In the genomic region with DNA sequence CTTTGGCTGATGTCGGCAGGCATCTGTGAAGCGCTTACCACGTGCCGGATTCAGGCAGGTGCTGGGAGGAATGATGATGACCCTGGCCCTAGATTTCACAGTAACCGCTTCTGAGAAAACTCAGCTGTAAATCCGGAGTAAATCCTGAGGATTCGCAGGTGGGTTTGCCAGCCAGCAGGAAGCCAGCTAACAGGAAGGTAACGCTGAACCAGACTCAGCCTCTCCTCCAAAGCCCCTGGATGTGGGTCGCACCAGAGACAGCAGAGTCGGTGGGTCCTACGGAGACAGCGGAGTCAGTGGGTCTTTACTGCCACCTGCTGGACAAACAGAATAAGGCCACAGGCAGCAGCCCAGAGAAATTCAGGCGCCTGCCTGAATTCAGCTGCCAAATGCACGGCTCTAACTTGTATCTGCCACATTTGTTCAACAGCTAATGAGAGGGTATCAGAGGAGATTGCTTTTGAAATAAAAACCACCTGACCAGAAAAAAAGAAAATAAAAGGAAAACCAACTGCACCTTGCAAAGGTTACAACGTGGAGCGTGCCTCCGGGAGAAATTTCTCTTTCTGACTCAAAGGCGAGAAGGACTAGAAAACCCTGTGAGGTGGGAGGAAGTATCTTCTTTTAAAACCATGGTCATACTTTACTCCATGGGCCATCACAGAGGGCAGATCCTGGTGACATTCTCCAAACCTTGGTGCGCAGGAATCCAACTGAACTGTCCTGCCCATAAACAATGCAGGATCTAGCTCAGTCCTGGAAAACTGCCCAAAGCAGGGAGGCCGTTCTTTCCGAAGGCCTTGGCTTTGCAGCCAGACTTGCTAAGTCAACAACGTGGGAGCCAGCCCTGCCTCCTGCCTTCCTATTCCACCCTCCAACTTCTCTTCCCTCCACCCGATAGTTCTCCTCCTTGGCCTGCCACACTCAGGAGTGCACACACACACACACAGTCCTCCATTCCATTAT, we compare ENCODE assay signal across 8 cellular contexts. TPM values are rescaled to one million over a fixed set of nuclear protein-coding genes. Genes with fewer than 3 reads are reported as not detected.
DNase-seq lines count a peak whose midpoint lies in the region; ATAC-seq and TF ChIP-seq lines count a peak whose summit lies in the region.

No MANE protein-coding gene starts in this region.

- H2AFZ ChIP-seq in GM23338: peak overlapping the region; percentile 92

- POLR2A ChIA-PET in AG04449 (lab: Yijun Ruan, JAX): interaction anchor here (1.0 to 1.6 kb wide), 4 partner anchors 54 to 284 kb away, joined by 3 to 4 read pairs (median 3); no protein-coding TSS in a partner anchor

- no peaks in the 10 kb centered on the region for H3K36me3 Mint-ChIP-seq in GM23338 (ENCODE audit: low read depth)
- H3K36me3 Mint-ChIP-seq in activated CD4-positive, alpha-beta T cell treated with anti-CD3 and anti-CD28 coated beads, Interleukin-2, amount 10 ng/mL, durations not matched to agents 24 days and 14 days (ENCODE audit: low read depth): no peaks in the 10 kb centered on the region

- peak overlapping the region; percentile 28; the same call in 1 of the 2 replicates for H3K4me2 ChIP-seq in GM23338

- H3K4me3 ChIP-seq in AG04449 (ENCODE audit: low read depth, low read length): no peak overlapping the region; the same call in none of the 2 replicates
- no peak overlapping the region for H3K4me3 ChIP-seq in GM23338
- H3K4me3 ChIP-seq in left lung: no peak overlapping the region

- no peaks in the 10 kb centered on the region for H3K9me2 ChIP-seq in GM23338 (ENCODE audit: insufficient read depth)

- intact Hi-C loops in activated CD4-positive, alpha-beta T cell treated with anti-CD3 and anti-CD28 coated beads, Interleukin-2, amount 10 ng/mL, durations not matched to agents 24 days and 14 days (cut with micrococcal nuclease): loop anchor here (2.0 kb wide), 2 partner anchors 284 to 406 kb away; no protein-coding TSS in a partner anchor
- intact Hi-C loops in left lung (cut with DNase I): loop anchor here (10.0 kb wide), 1 partner anchor 288 kb away; no protein-coding TSS in a partner anchor

- 0 out of 2 replicates have a peak, but pooled peaks cover 5% of the 10 kb centered on the region for H3F3A ChIP-seq in GM23338 (replicated peaks; ENCODE audit: low read depth)

- no peaks in the 10 kb centered on the region for H3K9me3 ChIP-seq in left lung

- no peak overlapping the region for H3K4me3 Mint-ChIP-seq in GM23338
- no peak overlapping the region for H3K4me3 Mint-ChIP-seq in activated CD4-positive, alpha-beta T cell treated with anti-CD3 and anti-CD28 coated beads, Interleukin-2, amount 10 ng/mL, durations not matched to agents 24 days and 14 days

- peak; percentile 83 for TF ChIP-seq CTCF in AG04449 (IDR thresholded peaks at IDR 0.05; ENCODE audit: insufficient read depth, low read length, missing control alignments)
- TF ChIP-seq CTCF in GM23338 (conservative IDR thresholded peaks at IDR 0.05; ENCODE audit: low read depth in 2 of 2): peak; percentile 90 to 96
- peak; percentile 95 for TF ChIP-seq CTCF in left lung (IDR thresholded peaks at IDR 0.05)

- no peak overlapping the region for H3K27ac ChIP-seq in GM23338 (ENCODE audit: low read depth)
- H3K27ac ChIP-seq in left lung: no peak overlapping the region

- DNase-seq in AG04449 (ENCODE audit: low read depth, low spot score): no peak
- DNase-seq in GM23338 (ENCODE audit: low spot score): peak; percentile 93
- peak; percentile 48 for DNase-seq in NCI-H510A (lab: John Stamatoyannopoulos, UW)
- peak; percentile 90 for DNase-seq in activated CD4-positive, alpha-beta T cell treated with anti-CD3 and anti-CD28 coated beads, Interleukin-2, amount 10 ng/mL, durations not matched to agents 24 days and 14 days
- peak; percentile 87 for DNase-seq in dermis blood vessel endothelial cell
- peak in 1 of 2 donors; percentile 60 for DNase-seq in left lung
- peak; percentile 44 for DNase-seq in stimulated activated CD4-positive, alpha-beta T cell treated with anti-CD3 and anti-CD28 coated beads, Interleukin-2, amount 100 ng/mL, for 4 hours (ENCODE audit: low read depth)

- H3K27me3 Mint-ChIP-seq in GM23338 (ENCODE audit: insufficient read depth, low read depth, poor library complexity): peaks cover 7% of the 10 kb centered on the region
- peaks cover 15% of the 10 kb centered on the region for H3K27me3 Mint-ChIP-seq in activated CD4-positive, alpha-beta T cell treated with anti-CD3 and anti-CD28 coated beads, Interleukin-2, amount 10 ng/mL, durations not matched to agents 24 days and 14 days

- H4K20me1 ChIP-seq in GM23338 (replicated peaks; ENCODE audit: insufficient read depth): no peaks in the 10 kb centered on the region

- H3K4me1 Mint-ChIP-seq in GM23338: no peaks in the 10 kb centered on the region
- no peaks in the 10 kb centered on the region for H3K4me1 Mint-ChIP-seq in activated CD4-positive, alpha-beta T cell treated with anti-CD3 and anti-CD28 coated beads, Interleukin-2, amount 10 ng/mL, durations not matched to agents 24 days and 14 days

- ATAC-seq in GM23338: peak; percentile 99
- ATAC-seq in left lung: peak; percentile 97
- no peak for ATAC-seq in GM21423 (IDR thresholded peaks at IDR 0.05; ENCODE audit: unreplicated experiment)

- no peaks in the 10 kb centered on the region for H3K9me3 Mint-ChIP-seq in GM23338
- H3K9me3 Mint-ChIP-seq in activated CD4-positive, alpha-beta T cell treated with anti-CD3 and anti-CD28 coated beads, Interleukin-2, amount 10 ng/mL, durations not matched to agents 24 days and 14 days: no peaks in the 10 kb centered on the region

- H3K27me3 ChIP-seq in GM23338 (ENCODE audit: insufficient read depth) (no peaks in the 10 kb centered on the region), left lung (peaks cover 0 to 6% of the 10 kb centered on the region in 2 donors)

- H3K27ac Mint-ChIP-seq in GM23338: no peak overlapping the region
- no peak overlapping the region for H3K27ac Mint-ChIP-seq in activated CD4-positive, alpha-beta T cell treated with anti-CD3 and anti-CD28 coated beads, Interleukin-2, amount 10 ng/mL, durations not matched to agents 24 days and 14 days

- no peaks in the 10 kb centered on the region for H3K36me3 ChIP-seq in GM23338 (ENCODE audit: insufficient read depth)
- no peaks in the 10 kb centered on the region for H3K36me3 ChIP-seq in left lung

- CTCF ChIA-PET in AG04449 (lab: Yijun Ruan, JAX): interaction anchor here (0.6 to 8.5 kb wide), 55 partner anchors 9 to 454 kb away, joined by 3 to 200 read pairs (median 5); partner anchors contain the start of genes COPRS and UTP6

- no peaks in the 10 kb centered on the region for H3K79me2 ChIP-seq in GM23338 (replicated peaks; ENCODE audit: insufficient read depth)

- H3K4me1 ChIP-seq in GM23338 (ENCODE audit: insufficient read depth) (no peaks in the 10 kb centered on the region), left lung (peaks cover 10 to 11% of the 10 kb centered on the region in 2 donors)

TF ChIP-seq in GM23338, 12 proteins besides CTCF, POLR2A, EP300 and RAD21:
- TF ChIP-seq ZNF114 (CRISPR knock-in tag; IDR thresholded peaks at IDR 0.05) (0 out of 2 replicates have a peak, but pooled peaks have one; percentile 12), EZH2phosphoT487 (IDR thresholded peaks at IDR 0.05; ENCODE audit: unreplicated experiment) (no peak)

RNA-seq across cellular contexts. Expression of gene COPRS, which starts 16.3 kb away (rescaled TPM):
- 50.9 and 51.5 TPM in 2 replicates for total RNA-seq in GM23338 (2014; rRNA removed; shearing (Covaris generic))
- 62.6 and 63.9 TPM in 2 replicates for polyA plus RNA-seq in GM23338 (2016; fragmentation: Nextera tagmentation; extraction: Ambion mirVana)
- total RNA-seq in activated CD4-positive, alpha-beta T cell treated with anti-CD3 and anti-CD28 coated beads, Interleukin-2, amount 10 ng/mL, durations not matched to agents 24 days and 14 days: 67.9 and 69.4 TPM in 2 replicates
- 57.0 and 79.5 TPM in 2 replicates for total RNA-seq in dermis blood vessel endothelial cell
- 10 to 100 TPM; 32.8 to 35.4 TPM for total RNA-seq in left lung

RNA-seq across cellular contexts. Expression of gene UTP6, which starts 58.8 kb away (rescaled TPM):
- 50.8 and 72.7 TPM in 2 replicates for total RNA-seq in GM23338 (2014; rRNA removed; shearing (Covaris generic))
- polyA plus RNA-seq in GM23338 (2016; fragmentation: Nextera tagmentation; extraction: Ambion mirVana): 88.6 and 111 TPM in 2 replicates
- 156 TPM in 2 replicates for total RNA-seq in activated CD4-positive, alpha-beta T cell treated with anti-CD3 and anti-CD28 coated beads, Interleukin-2, amount 10 ng/mL, durations not matched to agents 24 days and 14 days
- total RNA-seq in dermis blood vessel endothelial cell: 34.8 and 41.2 TPM in 2 replicates
- 10 to 100 TPM; 45.3 to 61.7 TPM for total RNA-seq in left lung
